In the genomic region with DNA sequence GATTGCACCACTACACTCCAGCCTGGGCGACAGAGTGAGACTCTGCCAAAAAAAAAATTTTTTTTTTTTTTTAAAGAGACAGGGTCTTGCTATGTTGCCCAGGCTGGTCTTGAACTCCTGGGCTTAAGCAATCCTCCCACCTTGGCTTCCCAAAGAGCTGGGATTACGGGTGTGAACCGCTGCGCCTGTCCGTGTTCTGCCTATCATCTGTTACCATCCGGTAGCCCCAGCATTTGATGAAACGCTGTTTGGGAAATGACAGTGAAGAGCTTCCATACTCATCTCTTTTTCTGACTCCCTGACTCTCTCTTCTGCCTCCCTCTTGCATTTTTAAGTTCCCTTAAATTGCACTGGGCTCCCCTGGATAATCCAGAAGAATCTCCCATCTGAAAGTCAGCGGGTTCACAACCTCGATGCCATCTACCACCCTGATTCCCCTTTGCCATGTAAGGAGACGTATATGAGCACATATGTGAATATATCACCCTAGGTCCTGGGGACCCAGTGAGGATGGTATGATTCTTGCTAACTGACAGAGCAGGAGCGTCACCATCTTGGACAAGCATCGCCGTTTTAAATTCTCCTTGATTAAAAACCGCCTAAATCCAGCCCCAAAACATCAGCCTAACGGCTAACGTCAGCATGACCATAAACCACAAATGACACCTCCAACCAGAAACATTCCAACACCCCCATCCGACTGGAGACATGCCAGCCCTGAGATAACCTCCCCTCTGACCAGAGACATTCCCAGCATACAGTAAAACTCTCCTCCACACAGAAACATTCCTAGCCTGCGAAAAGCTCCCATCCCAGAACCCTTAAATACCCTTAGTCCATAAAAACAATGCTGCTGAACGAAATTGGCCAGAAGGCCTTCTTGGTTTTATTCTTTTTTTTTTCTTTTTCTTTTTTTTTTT, we compare ENCODE assay signal across 1 cellular context.
TF ChIP-seq lines count a peak whose summit lies in the region.

No MANE protein-coding gene starts in this region.

TF ChIP-seq in WTC11, 78 proteins besides CTCF, POLR2A, EP300 and RAD21 (continued from another document):
- TF ChIP-seq, protein P1, sequence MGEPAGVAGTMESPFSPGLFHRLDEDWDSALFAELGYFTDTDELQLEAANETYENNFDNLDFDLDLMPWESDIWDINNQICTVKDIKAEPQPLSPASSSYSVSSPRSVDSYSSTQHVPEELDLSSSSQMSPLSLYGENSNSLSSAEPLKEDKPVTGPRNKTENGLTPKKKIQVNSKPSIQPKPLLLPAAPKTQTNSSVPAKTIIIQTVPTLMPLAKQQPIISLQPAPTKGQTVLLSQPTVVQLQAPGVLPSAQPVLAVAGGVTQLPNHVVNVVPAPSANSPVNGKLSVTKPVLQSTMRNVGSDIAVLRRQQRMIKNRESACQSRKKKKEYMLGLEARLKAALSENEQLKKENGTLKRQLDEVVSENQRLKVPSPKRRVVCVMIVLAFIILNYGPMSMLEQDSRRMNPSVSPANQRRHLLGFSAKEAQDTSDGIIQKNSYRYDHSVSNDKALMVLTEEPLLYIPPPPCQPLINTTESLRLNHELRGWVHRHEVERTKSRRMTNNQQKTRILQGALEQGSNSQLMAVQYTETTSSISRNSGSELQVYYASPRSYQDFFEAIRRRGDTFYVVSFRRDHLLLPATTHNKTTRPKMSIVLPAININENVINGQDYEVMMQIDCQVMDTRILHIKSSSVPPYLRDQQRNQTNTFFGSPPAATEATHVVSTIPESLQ (CRISPR knock-in tag; IDR thresholded peaks at IDR 0.05): no peak
- TF ChIP-seq MYBL2 (CRISPR knock-in tag; IDR thresholded peaks at IDR 0.05) (no peak), OVOL2 (CRISPR knock-in tag; IDR thresholded peaks at IDR 0.05; ENCODE audit: borderline replicate concordance) (no peak), E2F5 (CRISPR knock-in tag; IDR thresholded peaks at IDR 0.05) (no peak), ZNF232 (CRISPR knock-in tag; IDR thresholded peaks at IDR 0.05) (no peak), FOXJ3 (CRISPR knock-in tag; IDR thresholded peaks at IDR 0.05; ENCODE audit: borderline replicate concordance) (no peak), KAT7 (CRISPR knock-in tag; IDR thresholded peaks at IDR 0.05; ENCODE audit: borderline replicate concordance) (no peak), GRHL2 (CRISPR knock-in tag; IDR thresholded peaks at IDR 0.05; ENCODE audit: insufficient replicate concordance, severe bottlenecking) (no peak), ATF2 (CRISPR knock-in tag; IDR thresholded peaks at IDR 0.05; ENCODE audit: borderline replicate concordance, low read depth) (no peak), ESRRA (CRISPR knock-in tag; IDR thresholded peaks at IDR 0.05; ENCODE audit: borderline replicate concordance) (no peak)
- TF ChIP-seq, protein P2, sequence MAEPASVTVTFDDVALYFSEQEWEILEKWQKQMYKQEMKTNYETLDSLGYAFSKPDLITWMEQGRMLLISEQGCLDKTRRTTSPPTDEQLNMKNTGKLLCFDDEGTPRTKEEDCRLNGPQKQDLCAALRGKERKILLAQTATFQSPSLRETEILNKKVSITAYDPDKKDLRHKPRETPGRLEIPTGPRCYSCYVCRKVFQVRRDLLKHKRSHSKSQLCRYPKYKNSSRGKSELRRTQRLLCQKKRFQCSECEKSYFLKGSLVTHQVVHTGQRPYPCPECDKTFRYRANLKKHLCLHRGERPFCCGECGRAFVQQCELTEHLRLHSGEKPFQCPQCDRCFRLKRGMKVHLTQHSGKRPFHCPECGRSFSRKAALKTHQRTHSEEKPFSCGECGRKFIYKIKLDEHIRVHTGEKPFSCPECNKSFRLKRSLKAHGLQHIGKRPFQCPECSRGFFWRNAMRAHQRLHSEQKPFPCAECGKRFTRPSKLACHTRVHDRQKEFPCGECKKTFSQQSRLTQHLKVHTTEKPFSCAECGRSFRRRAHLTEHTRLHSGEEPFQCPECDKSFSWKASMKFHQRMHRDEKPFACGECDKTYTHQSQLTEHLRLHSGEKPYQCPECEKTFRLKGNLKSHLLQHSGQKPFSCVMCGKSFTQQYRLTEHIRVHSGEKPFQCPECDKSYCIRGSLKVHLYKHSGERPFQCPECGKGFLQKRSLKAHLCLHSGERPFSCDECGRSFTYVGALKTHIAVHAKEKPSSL (CRISPR knock-in tag; conservative IDR thresholded peaks at IDR 0.05): no peak
- TF ChIP-seq, protein P3, sequence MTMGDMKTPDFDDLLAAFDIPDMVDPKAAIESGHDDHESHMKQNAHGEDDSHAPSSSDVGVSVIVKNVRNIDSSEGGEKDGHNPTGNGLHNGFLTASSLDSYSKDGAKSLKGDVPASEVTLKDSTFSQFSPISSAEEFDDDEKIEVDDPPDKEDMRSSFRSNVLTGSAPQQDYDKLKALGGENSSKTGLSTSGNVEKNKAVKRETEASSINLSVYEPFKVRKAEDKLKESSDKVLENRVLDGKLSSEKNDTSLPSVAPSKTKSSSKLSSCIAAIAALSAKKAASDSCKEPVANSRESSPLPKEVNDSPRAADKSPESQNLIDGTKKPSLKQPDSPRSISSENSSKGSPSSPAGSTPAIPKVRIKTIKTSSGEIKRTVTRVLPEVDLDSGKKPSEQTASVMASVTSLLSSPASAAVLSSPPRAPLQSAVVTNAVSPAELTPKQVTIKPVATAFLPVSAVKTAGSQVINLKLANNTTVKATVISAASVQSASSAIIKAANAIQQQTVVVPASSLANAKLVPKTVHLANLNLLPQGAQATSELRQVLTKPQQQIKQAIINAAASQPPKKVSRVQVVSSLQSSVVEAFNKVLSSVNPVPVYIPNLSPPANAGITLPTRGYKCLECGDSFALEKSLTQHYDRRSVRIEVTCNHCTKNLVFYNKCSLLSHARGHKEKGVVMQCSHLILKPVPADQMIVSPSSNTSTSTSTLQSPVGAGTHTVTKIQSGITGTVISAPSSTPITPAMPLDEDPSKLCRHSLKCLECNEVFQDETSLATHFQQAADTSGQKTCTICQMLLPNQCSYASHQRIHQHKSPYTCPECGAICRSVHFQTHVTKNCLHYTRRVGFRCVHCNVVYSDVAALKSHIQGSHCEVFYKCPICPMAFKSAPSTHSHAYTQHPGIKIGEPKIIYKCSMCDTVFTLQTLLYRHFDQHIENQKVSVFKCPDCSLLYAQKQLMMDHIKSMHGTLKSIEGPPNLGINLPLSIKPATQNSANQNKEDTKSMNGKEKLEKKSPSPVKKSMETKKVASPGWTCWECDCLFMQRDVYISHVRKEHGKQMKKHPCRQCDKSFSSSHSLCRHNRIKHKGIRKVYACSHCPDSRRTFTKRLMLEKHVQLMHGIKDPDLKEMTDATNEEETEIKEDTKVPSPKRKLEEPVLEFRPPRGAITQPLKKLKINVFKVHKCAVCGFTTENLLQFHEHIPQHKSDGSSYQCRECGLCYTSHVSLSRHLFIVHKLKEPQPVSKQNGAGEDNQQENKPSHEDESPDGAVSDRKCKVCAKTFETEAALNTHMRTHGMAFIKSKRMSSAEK (CRISPR knock-in tag; IDR thresholded peaks at IDR 0.05; ENCODE audit: borderline replicate concordance): no peak
